ENCODE assay signal across 8 cellular contexts in the genomic region with DNA sequence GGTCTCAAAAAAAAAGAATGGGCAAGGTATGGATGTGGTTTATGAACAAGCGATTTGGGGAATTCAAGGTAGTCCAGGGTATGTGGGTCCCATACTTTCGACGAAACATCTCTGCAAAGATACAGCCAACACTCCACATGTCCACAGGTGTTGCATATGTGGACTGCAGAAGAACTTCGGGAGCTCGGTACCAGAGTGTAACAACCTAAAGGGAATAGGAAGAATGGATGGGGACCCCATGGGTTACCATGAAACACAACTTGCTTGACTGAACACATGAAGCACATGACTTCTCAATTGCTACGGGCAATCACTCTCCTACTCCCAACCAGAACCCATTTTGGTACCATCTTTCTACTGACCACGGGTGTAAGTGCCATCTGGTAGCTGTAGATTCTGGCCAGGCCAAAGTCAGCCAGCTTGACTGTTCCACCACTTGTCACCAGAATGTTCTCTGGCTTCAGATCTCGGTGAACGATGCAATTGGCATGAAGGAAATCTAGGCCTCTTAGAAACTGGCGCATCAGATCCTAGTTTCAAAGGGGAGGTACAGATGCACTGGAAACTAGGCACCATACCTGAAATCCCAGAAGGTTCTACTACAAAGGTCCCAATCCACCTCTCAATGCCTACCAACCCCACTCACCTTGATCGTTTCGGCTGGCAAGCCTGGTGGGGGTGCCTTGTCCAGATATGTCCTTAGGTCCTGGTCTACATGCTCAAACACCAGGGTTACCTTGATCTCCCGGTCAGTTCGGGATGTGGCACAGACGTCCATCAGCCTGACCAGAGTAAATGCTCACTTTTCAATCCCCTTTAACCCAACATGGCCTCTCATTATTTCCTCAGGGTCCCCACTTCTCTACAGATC. TPM values are rescaled to one million over a fixed set of nuclear protein-coding genes. Genes with fewer than 3 reads are reported as not detected.
A peak's percentile ranks its signal among the peaks of the same experiment; 100 is the strongest.
DNase-seq lines count a peak whose midpoint lies in the region; ATAC-seq and TF ChIP-seq lines count a peak whose summit lies in the region.

No MANE protein-coding gene starts in this region.

- peak overlapping the region; percentile 86 for H3K27ac ChIP-seq in CD8-positive, alpha-beta memory T cell (ENCODE audit: low read depth, low read length)
- H3K27ac ChIP-seq in PC-3 (ENCODE audit: low read length) (no peak overlapping the region), neural progenitor cell (no peak overlapping the region)

- H4K20me1 ChIP-seq in PC-3 (ENCODE audit: low read length) (no peaks in the 10 kb centered on the region), neural progenitor cell (ENCODE audit: low read depth) (peaks cover under 1% of the 10 kb centered on the region)

- POLR2A ChIA-PET in CD8-positive, alpha-beta memory T cell (lab: Charles Lee) = no interaction called here
- POLR2A ChIA-PET in PC-3 (lab: Charles Lee; ENCODE audit: unreplicated experiment) = no interaction called here

- no peaks in the 10 kb centered on the region for H3K9me3 ChIP-seq in CD8-positive, alpha-beta memory T cell (ENCODE audit: low read length)
- H3K9me3 ChIP-seq in PC-3 (ENCODE audit: low read length) (no peaks in the 10 kb centered on the region), endocrine pancreas (ENCODE audit: control insufficient read depth, low read length) (no peaks in the 10 kb centered on the region), neural progenitor cell (ENCODE audit: low read depth) (no peaks in the 10 kb centered on the region)

- CTCF ChIA-PET in CD8-positive, alpha-beta memory T cell (lab: Charles Lee) = interaction anchor here (1.7 to 1.8 kb wide), 2 partner anchors 8 to 10 kb away, joined by 8 to 9 read pairs; no protein-coding TSS in a partner anchor
- CTCF ChIA-PET in PC-3 (lab: Charles Lee) = no interaction called here

- H3K9me2 ChIP-seq in PC-3 (replicated peaks; ENCODE audit: low read length) = no peaks in the 10 kb centered on the region

- H2AFZ ChIP-seq in PC-3 (ENCODE audit: low read length) (no peak overlapping the region), neural progenitor cell (replicated peaks) (no peak overlapping the region)

- H3K9ac ChIP-seq in PC-3 (ENCODE audit: low read length) (peak overlapping the region; percentile 98), endocrine pancreas (ENCODE audit: control insufficient read depth, insufficient read depth, low read length) (peak overlapping the region; percentile 45), neural progenitor cell (peak overlapping the region; percentile 95)

- H3K27me3 ChIP-seq in CD8-positive, alpha-beta memory T cell (ENCODE audit: insufficient read depth, low read length, poor library complexity, severe bottlenecking) = no peaks in the 10 kb centered on the region
- no peaks in the 10 kb centered on the region for H3K27me3 ChIP-seq in PC-3 (ENCODE audit: low read length)
- no peaks in the 10 kb centered on the region for H3K27me3 ChIP-seq in endocrine pancreas (ENCODE audit: control insufficient read depth, insufficient read depth, low read length)
- peaks cover 12% of the 10 kb centered on the region for H3K27me3 ChIP-seq in neural progenitor cell

- H3F3A ChIP-seq in PC-3 (ENCODE audit: low read length, unreplicated experiment) (peaks cover 4% of the 10 kb centered on the region), neural progenitor cell (ENCODE audit: low read depth) (peaks cover 58% of the 10 kb centered on the region)

- TF ChIP-seq CTCF in PC-3 (conservative IDR thresholded peaks at IDR 0.05; ENCODE audit: low read depth, low read length) (no peak), neural progenitor cell (IDR thresholded peaks at IDR 0.05) (no peak)

- H3K4me3 Mint-ChIP-seq in CD8-positive, alpha-beta memory T cell = peak overlapping the region; percentile 86 to 96 (median 91)
- H3K4me3 Mint-ChIP-seq in neural progenitor cell = peak overlapping the region; percentile 98

- peaks cover 19% of the 10 kb centered on the region for H3K36me3 ChIP-seq in CD8-positive, alpha-beta memory T cell (ENCODE audit: insufficient read depth, low read length)
- H3K36me3 ChIP-seq in PC-3 (ENCODE audit: low read depth, low read length) = peaks cover 32% of the 10 kb centered on the region
- no peaks in the 10 kb centered on the region for H3K36me3 ChIP-seq in endocrine pancreas (ENCODE audit: control insufficient read depth, insufficient read depth, low read length)
- no peaks in the 10 kb centered on the region for H3K36me3 ChIP-seq in neural progenitor cell

- H3K4me2 ChIP-seq in PC-3 (ENCODE audit: low read length) = peak overlapping the region; percentile 96
- peak overlapping the region; percentile 100 for H3K4me2 ChIP-seq in neural progenitor cell

- H3K27me3 Mint-ChIP-seq in CD8-positive, alpha-beta memory T cell = peaks cover 0 to 2% of the 10 kb centered on the region in 2 donors
- peaks cover 30% of the 10 kb centered on the region for H3K27me3 Mint-ChIP-seq in neural progenitor cell (ENCODE audit: insufficient read depth, low read depth)

- intact Hi-C loops in PC-3 (cut with micrococcal nuclease) = no loop called here

- ATAC-seq in PC-3 = no peak
- no peak for ATAC-seq in GM19397 (IDR thresholded peaks at IDR 0.05; ENCODE audit: unreplicated experiment)
- ATAC-seq in HG02571 (IDR thresholded peaks at IDR 0.05; ENCODE audit: unreplicated experiment) = no peak

- DNase-seq in CD8-positive, alpha-beta memory T cell = no peak
- no peak for DNase-seq in PC-3
- DNase-seq in neural progenitor cell (ENCODE audit: low spot score) = no peak
- no peak for DNase-seq in GM19238 (ENCODE audit: insufficient read length, low spot score)
- no peak for DNase-seq in NCI-H1694 (lab: John Stamatoyannopoulos, UW)

- H3K4me3 ChIP-seq in CD8-positive, alpha-beta memory T cell (ENCODE audit: low read length) = peak overlapping the region; percentile 92
- peak overlapping the region; percentile 82 for H3K4me3 ChIP-seq in PC-3 (ENCODE audit: low read length)
- peak overlapping the region; percentile 75 for H3K4me3 ChIP-seq in endocrine pancreas (ENCODE audit: control insufficient read depth, insufficient read depth, low read length)
- H3K4me3 ChIP-seq in neural progenitor cell = peak overlapping the region; percentile 85

- H3K9me3 Mint-ChIP-seq in CD8-positive, alpha-beta memory T cell = no peaks in the 10 kb centered on the region
- H3K9me3 Mint-ChIP-seq in neural progenitor cell = peaks cover 3% of the 10 kb centered on the region

- BruUV-seq in PC-3 (replicated peaks; lab: Mats Ljungman, UMichigan) = no TSS peak

- H3K27ac Mint-ChIP-seq in CD8-positive, alpha-beta memory T cell = peak overlapping the region; percentile 93 to 100 (median 96)
- peak overlapping the region; percentile 97 for H3K27ac Mint-ChIP-seq in neural progenitor cell

- peaks cover 43 to 58% (median 56%) of the 10 kb centered on the region in 3 donors for H3K4me1 Mint-ChIP-seq in CD8-positive, alpha-beta memory T cell
- H3K4me1 Mint-ChIP-seq in neural progenitor cell = peaks cover 44% of the 10 kb centered on the region

- H3K79me2 ChIP-seq in PC-3 (ENCODE audit: low read length) (peaks cover 34% of the 10 kb centered on the region), neural progenitor cell (ENCODE audit: low read depth) (peaks cover 46% of the 10 kb centered on the region)

- H3K36me3 Mint-ChIP-seq in CD8-positive, alpha-beta memory T cell = peaks cover 0 to 49% (median 10%) of the 10 kb centered on the region in 3 donors
- H3K36me3 Mint-ChIP-seq in neural progenitor cell = peaks cover 43% of the 10 kb centered on the region

- peaks cover 39% of the 10 kb centered on the region for H3K4me1 ChIP-seq in CD8-positive, alpha-beta memory T cell (ENCODE audit: insufficient read depth, low read length)
- H3K4me1 ChIP-seq in PC-3 (ENCODE audit: insufficient read depth, low read length) (peaks cover 23% of the 10 kb centered on the region), endocrine pancreas (ENCODE audit: control insufficient read depth, insufficient read depth, low read length) (peaks cover 10% of the 10 kb centered on the region), neural progenitor cell (peaks cover 27% of the 10 kb centered on the region)

RNA-seq across cellular contexts. Expression of gene CDK4, which starts 1.3 kb away (rescaled TPM):
- 100 to 1,000 TPM; 268 to 304 TPM for total RNA-seq in CD8-positive, alpha-beta memory T cell
- 76.0 TPM for polyA plus RNA-seq in CD8-positive, alpha-beta memory T cell
- total RNA-seq in PC-3 (2014; rRNA removed) (212 and 229 TPM in 2 replicates), neural progenitor cell (ENCODE audit: low replicate concordance) (169 and 348 TPM in 2 replicates)

RNA-seq across cellular contexts. Expression of gene MARCHF9, which starts 4.1 kb away (rescaled TPM):
- 10 to 100 TPM; 26.3 to 27.2 TPM for total RNA-seq in CD8-positive, alpha-beta memory T cell
- 5.7 TPM for polyA plus RNA-seq in CD8-positive, alpha-beta memory T cell
- total RNA-seq in PC-3 (2014; rRNA removed) = 9.3 and 13.4 TPM in 2 replicates
- 8.1 and 11.9 TPM in 2 replicates for total RNA-seq in neural progenitor cell (ENCODE audit: low replicate concordance)

RNA-seq across cellular contexts. Expression of gene TSPAN31, which starts 6.0 kb away (rescaled TPM):
- total RNA-seq in CD8-positive, alpha-beta memory T cell = 10 to 100 TPM; 12.0 to 13.0 TPM
- polyA plus RNA-seq in CD8-positive, alpha-beta memory T cell = 46.9 TPM
- total RNA-seq in PC-3 (2014; rRNA removed) (18.9 and 20.3 TPM in 2 replicates), neural progenitor cell (ENCODE audit: low replicate concordance) (57.6 and 61.3 TPM in 2 replicates)

RNA-seq across cellular contexts. Expression of gene AGAP2, which starts 12.3 kb away (rescaled TPM):
- total RNA-seq in CD8-positive, alpha-beta memory T cell = 10 to 100 TPM; 29.9 to 31.7 TPM
- 6.4 TPM for polyA plus RNA-seq in CD8-positive, alpha-beta memory T cell
- total RNA-seq in PC-3 (2014; rRNA removed) (0.23 and 0.40 TPM in 2 replicates), neural progenitor cell (ENCODE audit: low replicate concordance) (1.7 and 2.7 TPM in 2 replicates)

RNA-seq across cellular contexts. Expression of gene CYP27B1, which starts 16.1 kb away (rescaled TPM):
- total RNA-seq in CD8-positive, alpha-beta memory T cell = 1 to 10 TPM; 7.2 to 7.4 TPM
- 0.52 TPM for polyA plus RNA-seq in CD8-positive, alpha-beta memory T cell
- total RNA-seq in PC-3 (2014; rRNA removed) (8.1 and 8.6 TPM in 2 replicates), neural progenitor cell (ENCODE audit: low replicate concordance) (0.17 and 0.99 TPM in 2 replicates)

Comparison
In these comparisons a context has a peak if more than half of its experiments do, and no peak if none do; other contexts are left out.
1. H3K9ac ChIP-seq: peak in every context shown above with its lines; median percentile 98 in PC-3; 95 in neural progenitor cell; 45 in endocrine pancreas.